8 cellular contexts compared by ENCODE assay signal in the genomic region with DNA sequence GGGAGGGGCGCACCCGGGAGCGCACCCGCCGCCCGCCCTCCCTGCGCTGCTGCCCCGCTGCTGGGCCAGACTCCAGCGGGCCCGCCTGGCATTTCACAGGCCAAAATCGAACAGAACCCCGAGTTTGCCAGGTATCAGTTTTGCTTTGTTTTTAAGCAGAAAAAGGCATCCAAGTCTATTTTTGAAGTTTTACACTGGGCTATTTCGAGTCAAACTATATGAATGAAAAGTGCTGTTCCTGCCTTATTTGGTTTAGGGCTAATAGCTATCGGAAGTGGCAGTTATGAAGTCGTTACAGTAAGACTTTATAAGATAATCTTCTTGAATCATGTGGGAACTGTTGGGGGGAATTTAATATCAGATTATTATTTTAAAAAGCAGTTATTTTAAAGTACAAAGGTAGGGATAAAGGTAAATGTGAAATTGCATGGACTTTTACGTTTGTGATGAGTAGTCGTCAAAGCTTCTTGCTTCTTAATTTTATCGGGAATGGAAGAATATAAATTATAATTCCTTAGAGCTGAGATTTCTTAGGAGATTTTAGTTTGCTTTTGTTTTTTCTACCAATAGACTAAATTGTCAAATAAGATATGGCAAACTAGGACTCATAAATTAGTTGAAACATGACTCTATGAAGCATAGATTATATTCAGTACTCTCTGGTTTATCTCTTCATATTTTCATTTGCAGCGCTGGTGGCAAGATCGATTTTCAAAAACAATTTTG. TPM values are rescaled to one million over a fixed set of nuclear protein-coding genes. Genes with fewer than 3 reads are reported as not detected.
A peak's percentile ranks its signal among the peaks of the same experiment; 100 is the strongest.
DNase-seq lines count a peak whose midpoint lies in the region; ATAC-seq and TF ChIP-seq lines count a peak whose summit lies in the region.

No MANE protein-coding gene starts in this region.

- ATAC-seq in GM18517 (IDR thresholded peaks at IDR 0.05; ENCODE audit: unreplicated experiment) (peak; percentile 29), HG03139 (IDR thresholded peaks at IDR 0.05; ENCODE audit: unreplicated experiment) (no peak), foreskin keratinocyte (no peak)

- H3K36me3 ChIP-seq in Loucy (ENCODE audit: insufficient read depth, low read length): no peaks in the 10 kb centered on the region
- no peaks in the 10 kb centered on the region for H3K36me3 ChIP-seq in duodenal mucosa (ENCODE audit: control insufficient read depth in 1 of 2, insufficient read depth in 2 of 2, low read length in 2 of 2)
- no peaks in the 10 kb centered on the region for H3K36me3 ChIP-seq in neural cell (ENCODE audit: insufficient read depth, low read length)

- TF ChIP-seq CTCF in Loucy (conservative IDR thresholded peaks at IDR 0.05; ENCODE audit: low read length) (no peak), neural cell (IDR thresholded peaks at IDR 0.05; ENCODE audit: poor library complexity, severe bottlenecking) (no peak), foreskin keratinocyte (conservative IDR thresholded peaks at IDR 0.05) (no peak)

- H4K20me1 ChIP-seq in Loucy (ENCODE audit: insufficient read depth, low read length, poor library complexity, severe bottlenecking) (peaks cover 31% of the 10 kb centered on the region), neural cell (ENCODE audit: insufficient read depth) (no peaks in the 10 kb centered on the region)

- H3K79me2 ChIP-seq in Loucy (ENCODE audit: insufficient read depth, low read length) (peaks cover 57% of the 10 kb centered on the region), neural cell (replicated peaks; ENCODE audit: insufficient read depth, low read length) (no peaks in the 10 kb centered on the region)

- DNase-seq in inferior parietal cortex (ENCODE audit: extremely low spot score) (no peak), foreskin keratinocyte (no peak)
- no peak for DNase-seq in stimulated activated CD4-positive, alpha-beta T cell treated with anti-CD3 and anti-CD28 coated beads, Interleukin-2, amount 100 ng/mL, for 48 hours

- H3K9me2 ChIP-seq in Loucy (replicated peaks; ENCODE audit: low read depth, low read length) (no peaks in the 10 kb centered on the region), neural cell (ENCODE audit: insufficient read depth, low read length) (no peaks in the 10 kb centered on the region)

- H2AFZ ChIP-seq in Loucy (ENCODE audit: low read length) (peak overlapping the region; percentile 89), neural cell (ENCODE audit: low read depth, low read length) (no peak overlapping the region)

- TF ChIP-seq RAD21 in neural cell (conservative IDR thresholded peaks at IDR 0.05): no peak

- H3K4me3 ChIP-seq in Loucy (ENCODE audit: low read length, poor library complexity, severe bottlenecking) (peak overlapping the region; percentile 91), duodenal mucosa (ENCODE audit: low read depth in 1 of 2, low read length in 2 of 2) (peak overlapping the region; percentile 69 to 76), neural cell (ENCODE audit: low read length) (peak overlapping the region; percentile 83)

- H3K4me1 ChIP-seq in Loucy (ENCODE audit: insufficient read depth, low read length, poor library complexity, severe bottlenecking) (peaks cover 72% of the 10 kb centered on the region), duodenal mucosa (ENCODE audit: control insufficient read depth in 1 of 2, insufficient read depth in 2 of 2, low read length in 2 of 2) (peaks cover 0 to 5% of the 10 kb centered on the region in 2 donors), foreskin keratinocyte (no peaks in the 10 kb centered on the region)

- TF ChIP-seq EP300 in neural cell (conservative IDR thresholded peaks at IDR 0.05; ENCODE audit: poor library complexity, severe bottlenecking): no peak

- peaks cover 8% of the 10 kb centered on the region for H3F3A ChIP-seq in Loucy (ENCODE audit: low read depth)
- no peaks in the 10 kb centered on the region for H3F3A ChIP-seq in neural cell (ENCODE audit: insufficient read depth, low read length, poor library complexity, severe bottlenecking)

- no peak overlapping the region for H3K27ac ChIP-seq in duodenal mucosa (ENCODE audit: low read depth, low read length)
- H3K27ac ChIP-seq in neural cell (ENCODE audit: low read length): no peak overlapping the region
- no peak overlapping the region for H3K27ac ChIP-seq in foreskin keratinocyte

- H3K9me3 ChIP-seq in Loucy (ENCODE audit: insufficient read depth, low read depth, low read length) (no peaks in the 10 kb centered on the region), duodenal mucosa (ENCODE audit: control insufficient read depth in 1 of 2, low read length in 2 of 2) (no peaks in the 10 kb centered on the region), neural cell (ENCODE audit: low read length) (no peaks in the 10 kb centered on the region)

- H3K27me3 ChIP-seq in Loucy (ENCODE audit: insufficient read depth, low read length, poor library complexity, severe bottlenecking) (no peaks in the 10 kb centered on the region), duodenal mucosa (ENCODE audit: control insufficient read depth in 1 of 2, insufficient read depth in 2 of 2, low read length in 2 of 2) (peaks cover 7 to 25% of the 10 kb centered on the region in 2 donors), neural cell (ENCODE audit: insufficient read depth, low read depth, low read length) (peaks cover 28% of the 10 kb centered on the region), foreskin keratinocyte (no peaks in the 10 kb centered on the region)

- H3K4me2 ChIP-seq in Loucy (ENCODE audit: low read depth, low read length, poor library complexity, severe bottlenecking): peak overlapping the region; percentile 95
- H3K4me2 ChIP-seq in neural cell (ENCODE audit: low read length): peak overlapping the region; percentile 15

- H3K9ac ChIP-seq in Loucy (ENCODE audit: low read depth, low read length, poor library complexity, severe bottlenecking) (peak overlapping the region; percentile 87), duodenal mucosa (ENCODE audit: low read depth in 1 of 2, low read length in 2 of 2) (peak overlapping the region in 1 of 2 donors; percentile 33), neural cell (ENCODE audit: low read length) (peak overlapping the region; percentile 52)

TF ChIP-seq in neural cell, 6 proteins besides CTCF, POLR2A, EP300 and RAD21:
- TF ChIP-seq TAF1 (IDR thresholded peaks at IDR 0.05; ENCODE audit: low read depth) (no peak), EZH2 (IDR thresholded peaks at IDR 0.05; ENCODE audit: borderline replicate concordance, insufficient read depth, low read length, poor library complexity, severe bottlenecking) (no peak), SMC3 (conservative IDR thresholded peaks at IDR 0.05; ENCODE audit: poor library complexity) (no peak), MXI1 (conservative IDR thresholded peaks at IDR 0.05; ENCODE audit: poor library complexity, severe bottlenecking) (no peak), POLR2AphosphoS5 (IDR thresholded peaks at IDR 0.05) (no peak)
- TF ChIP-seq, protein P1, sequence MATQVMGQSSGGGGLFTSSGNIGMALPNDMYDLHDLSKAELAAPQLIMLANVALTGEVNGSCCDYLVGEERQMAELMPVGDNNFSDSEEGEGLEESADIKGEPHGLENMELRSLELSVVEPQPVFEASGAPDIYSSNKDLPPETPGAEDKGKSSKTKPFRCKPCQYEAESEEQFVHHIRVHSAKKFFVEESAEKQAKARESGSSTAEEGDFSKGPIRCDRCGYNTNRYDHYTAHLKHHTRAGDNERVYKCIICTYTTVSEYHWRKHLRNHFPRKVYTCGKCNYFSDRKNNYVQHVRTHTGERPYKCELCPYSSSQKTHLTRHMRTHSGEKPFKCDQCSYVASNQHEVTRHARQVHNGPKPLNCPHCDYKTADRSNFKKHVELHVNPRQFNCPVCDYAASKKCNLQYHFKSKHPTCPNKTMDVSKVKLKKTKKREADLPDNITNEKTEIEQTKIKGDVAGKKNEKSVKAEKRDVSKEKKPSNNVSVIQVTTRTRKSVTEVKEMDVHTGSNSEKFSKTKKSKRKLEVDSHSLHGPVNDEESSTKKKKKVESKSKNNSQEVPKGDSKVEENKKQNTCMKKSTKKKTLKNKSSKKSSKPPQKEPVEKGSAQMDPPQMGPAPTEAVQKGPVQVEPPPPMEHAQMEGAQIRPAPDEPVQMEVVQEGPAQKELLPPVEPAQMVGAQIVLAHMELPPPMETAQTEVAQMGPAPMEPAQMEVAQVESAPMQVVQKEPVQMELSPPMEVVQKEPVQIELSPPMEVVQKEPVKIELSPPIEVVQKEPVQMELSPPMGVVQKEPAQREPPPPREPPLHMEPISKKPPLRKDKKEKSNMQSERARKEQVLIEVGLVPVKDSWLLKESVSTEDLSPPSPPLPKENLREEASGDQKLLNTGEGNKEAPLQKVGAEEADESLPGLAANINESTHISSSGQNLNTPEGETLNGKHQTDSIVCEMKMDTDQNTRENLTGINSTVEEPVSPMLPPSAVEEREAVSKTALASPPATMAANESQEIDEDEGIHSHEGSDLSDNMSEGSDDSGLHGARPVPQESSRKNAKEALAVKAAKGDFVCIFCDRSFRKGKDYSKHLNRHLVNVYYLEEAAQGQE (IDR thresholded peaks at IDR 0.05; ENCODE audit: borderline replicate concordance): no peak

RNA-seq across cellular contexts. Expression of a gene that starts 1.1 kb away (rescaled TPM):
- 0.19 and 0.72 TPM in 2 replicates for polyA plus RNA-seq in neural cell
- 0.49 and 0.69 TPM in 2 replicates for polyA minus RNA-seq in neural cell
- 12.3 and 16.4 TPM in 2 replicates for total RNA-seq in foreskin keratinocyte
- polyA plus RNA-seq in foreskin keratinocyte: 8.6 and 9.4 TPM in 2 replicates
